In genomic region chr7:156516791-156517378, GRCh38 we compare ENCODE assay signal across 17 cellular contexts.
"Had no signal": no experiment of that assay in that cellular context is flagged by ENCODE, and none has a peak within 500 bp of the region (broad histone marks: within the 10 kb centered on the region; RNA-seq: fewer than 3 reads in every experiment).

No MANE protein-coding gene starts in this region.

- DNase-seq: activated CD4-positive, alpha-beta T cell treated with anti-CD3 and anti-CD28 coated beads for 48 hours; activated CD4-positive, CD25-positive, alpha-beta regulatory T cell; activated CD8-positive, alpha-beta T cell treated with anti-CD3 and anti-CD28 coated beads for 36 hours; activated effector memory CD4-positive, alpha-beta T cell treated with anti-CD3 and anti-CD28 coated beads, Interleukin-2, amount 50 U/mL, for 16 hours; activated T-cell treated with anti-CD3 and anti-CD28 coated beads, Interleukin-2, amount 50 U/mL, for 48 hours; endodermal cell; erythroblast; gastrocnemius medialis; kidney glomerular epithelial cell; left ventricle myocardium superior; naive thymus-derived CD4-positive, alpha-beta T cell; stimulated activated naive B cell treated with anti-CD40 and anti-IgM and Interleukin-4, amounts not matched to agents 10 μg/mL and 1 μg/mL and 100 μg/mL, for 72 hours; T-helper 1 cell; T1000 had no signal

- H3K27ac ChIP-seq: gastrocnemius medialis, neutrophil, pancreas had no signal

- H3K9me3 ChIP-seq: gastrocnemius medialis, neutrophil, pancreas had no signal

- H3K4me1 ChIP-seq: gastrocnemius medialis had no signal

- H3K36me3 ChIP-seq: gastrocnemius medialis, neutrophil, pancreas had no signal

- H3K4me3 ChIP-seq: gastrocnemius medialis had no signal

- H3K27me3 ChIP-seq: dorsolateral prefrontal cortex, gastrocnemius medialis, pancreas had no signal
